ENCODE assay signal across 27 cellular contexts in the genomic region with DNA sequence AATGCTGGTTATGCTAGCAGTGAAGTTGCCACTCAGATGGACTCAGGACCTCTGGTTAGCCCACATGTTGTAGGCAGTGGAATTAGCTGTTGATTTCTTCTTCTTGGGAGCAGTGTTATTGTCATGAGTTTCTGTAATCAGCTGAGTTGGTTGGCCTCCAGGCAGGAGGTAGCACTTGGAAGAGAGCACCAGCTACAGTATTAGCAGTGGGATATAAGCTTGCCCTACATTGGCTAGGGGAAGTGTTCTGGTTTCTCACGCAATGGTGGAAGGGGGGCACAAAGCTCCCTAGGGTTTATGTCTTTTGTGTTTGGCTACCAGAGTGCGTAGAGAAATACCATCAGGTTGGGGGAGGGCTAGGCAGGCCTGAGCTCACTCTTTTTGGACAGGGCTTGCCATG. TPM values are rescaled to one million over a fixed set of nuclear protein-coding genes. Genes with fewer than 3 reads are reported as not detected.
"Had no signal": no experiment of that assay in that cellular context is flagged by ENCODE, and none has a peak within 500 bp of the region (broad histone marks: within the 10 kb centered on the region; RNA-seq: fewer than 3 reads in every experiment).

No MANE protein-coding gene starts in this region.

- DNase-seq: effector CD4-positive, alpha-beta T cell; endodermal cell; head of caudate nucleus; hypothalamus; islet precursor cell; mesenchymal stem cell; midbrain; spleen; stimulated activated CD4-positive, alpha-beta T cell treated with anti-CD3 and anti-CD28 coated beads, Interleukin-15, amount 100 ng/mL, for 24 hours; stimulated activated CD4-positive, alpha-beta T cell treated with anti-CD3 and anti-CD28 coated beads, Interleukin-1b, Interleukin-23, amount 100 ng/mL, for 48 hours; stimulated activated naive CD4-positive, alpha-beta T cell; stomach; substantia nigra; transverse colon had no signal

- H3K27ac ChIP-seq: coronary artery, parathyroid adenoma, prostate gland, spleen, stomach, thoracic aorta, transverse colon had no signal

- H3K4me1 ChIP-seq: parathyroid adenoma, prostate gland, spleen, stomach, transverse colon had no signal

- H2AFZ ChIP-seq: parathyroid adenoma had no signal

- H3K27me3 ChIP-seq: stomach, transverse colon had no signal

- H3K9ac ChIP-seq: parathyroid adenoma had no signal

- H3K4me3 ChIP-seq: coronary artery, lung, prostate gland, spleen, stomach, thoracic aorta, transverse colon had no signal

- H3K36me3 ChIP-seq: prostate gland, spleen, stomach, thoracic aorta, transverse colon had no signal

- H3K9me3 ChIP-seq: prostate gland, spleen, stomach, thoracic aorta, transverse colon had no signal

- ATAC-seq: left lobe of liver, sciatic nerve had no signal

RNA-seq across cellular contexts. Expression of gene UCP1, which starts 34.0 kb away (rescaled TPM):
- total RNA-seq: chondrocyte; dermis microvascular lymphatic vessel endothelial cell; left lobe of liver; natural killer cell treated with Interleukin-12 subunit alpha and Interleukin-12 subunit beta and Interleukin-15 and Interleukin-18, amount 100 ng/mL, for 72 hours; prostate gland; renal cortical epithelial cell; sciatic nerve; spleen; thoracic aorta; transverse colon; ureter had no signal
- polyA plus RNA-seq: esophagus, spleen, stomach had no signal
